In genomic region chr2:60553496-60553991, GRCh38 we compare ENCODE assay signal across 1 cellular context.
A peak's percentile ranks its signal among the peaks of the same experiment; 100 is the strongest.
TF ChIP-seq lines count a peak whose summit lies in the region.

Gene BCL11A (minus strand): TSS chr2:60553654. CDS start chr2:60553270, 384 bp downstream.

TF ChIP-seq in GM12878, 131 proteins besides CTCF, POLR2A, EP300 and RAD21 (continued from another document):
- TF ChIP-seq, protein P1, sequence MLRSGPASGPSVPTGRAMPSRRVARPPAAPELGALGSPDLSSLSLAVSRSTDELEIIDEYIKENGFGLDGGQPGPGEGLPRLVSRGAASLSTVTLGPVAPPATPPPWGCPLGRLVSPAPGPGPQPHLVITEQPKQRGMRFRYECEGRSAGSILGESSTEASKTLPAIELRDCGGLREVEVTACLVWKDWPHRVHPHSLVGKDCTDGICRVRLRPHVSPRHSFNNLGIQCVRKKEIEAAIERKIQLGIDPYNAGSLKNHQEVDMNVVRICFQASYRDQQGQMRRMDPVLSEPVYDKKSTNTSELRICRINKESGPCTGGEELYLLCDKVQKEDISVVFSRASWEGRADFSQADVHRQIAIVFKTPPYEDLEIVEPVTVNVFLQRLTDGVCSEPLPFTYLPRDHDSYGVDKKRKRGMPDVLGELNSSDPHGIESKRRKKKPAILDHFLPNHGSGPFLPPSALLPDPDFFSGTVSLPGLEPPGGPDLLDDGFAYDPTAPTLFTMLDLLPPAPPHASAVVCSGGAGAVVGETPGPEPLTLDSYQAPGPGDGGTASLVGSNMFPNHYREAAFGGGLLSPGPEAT (IDR thresholded peaks at IDR 0.05; ENCODE audit: low read depth) = no peak
- TF ChIP-seq FOS (IDR thresholded peaks at IDR 0.05; ENCODE audit: borderline replicate concordance, extremely low read depth, insufficient read length) = no peak
- no peak for TF ChIP-seq EZH2 (IDR thresholded peaks at IDR 0.05; ENCODE audit: borderline replicate concordance, control insufficient read depth, low read depth, low read length)
- no peak for TF ChIP-seq NR2F1 (conservative IDR thresholded peaks at IDR 0.05)
- 0 out of 2 replicates have a peak, but pooled peaks have one; percentile 12 for TF ChIP-seq TAF1 (IDR thresholded peaks at IDR 0.05; ENCODE audit: borderline replicate concordance, low read depth, low read length)
- 0 out of 2 replicates have a peak, but pooled peaks have one; percentile 30 for TF ChIP-seq CREM (IDR thresholded peaks at IDR 0.05; ENCODE audit: low read depth)
- TF ChIP-seq CHD1 (IDR thresholded peaks at IDR 0.05; ENCODE audit: low read depth, low read length) = no peak
- peak; percentile 78; the same call in 1 of the 2 replicates for TF ChIP-seq CREB1 (IDR thresholded peaks at IDR 0.05; ENCODE audit: low read depth)
- TF ChIP-seq SP1 (IDR thresholded peaks at IDR 0.05; ENCODE audit: low read depth, low read length) = peak; percentile 13
- TF ChIP-seq ZNF384 (IDR thresholded peaks at IDR 0.05; ENCODE audit: borderline replicate concordance, low read depth, low read length) = peak; percentile 65
- TF ChIP-seq HDAC6 (IDR thresholded peaks at IDR 0.05; ENCODE audit: unreplicated experiment) = no peak
